Comparison of ENCODE assay signal across 12 cellular contexts in genomic region chr14:42192659-42193425, GRCh38.
DNase-seq lines count a peak whose midpoint lies in the region; ATAC-seq, FAIRE-seq and TF ChIP-seq lines count a peak whose summit lies in the region.
"Had no signal": no experiment of that assay in that cellular context is flagged by ENCODE, and none has a peak within 500 bp of the region (broad histone marks: within the 10 kb centered on the region; RNA-seq: fewer than 3 reads in every experiment).

No MANE protein-coding gene starts in this region.

- POLR2A ChIA-PET in BJ (lab: Charles Lee) = interaction anchor here (0.5 kb wide), 1 partner anchor 73 kb away, joined by 3 read pairs; no protein-coding TSS in a partner anchor
- POLR2A ChIA-PET in naive thymus-derived CD8-positive, alpha-beta T cell (lab: Charles Lee) = no interaction called here

- H3K27me3 ChIP-seq in BJ (ENCODE audit: control insufficient read depth, insufficient read depth, low read length) (no peaks in the 10 kb centered on the region), astrocyte (ENCODE audit: insufficient read depth, low read length) (no peaks in the 10 kb centered on the region), thyroid gland (no peaks in the 10 kb centered on the region)

- H3K79me2 ChIP-seq in astrocyte (ENCODE audit: insufficient read depth, low read length) = no peaks in the 10 kb centered on the region

- H2AFZ ChIP-seq in astrocyte (ENCODE audit: low read depth, low read length) = peak overlapping the region; percentile 44

- ATAC-seq in GM21381 (IDR thresholded peaks at IDR 0.05; ENCODE audit: unreplicated experiment) = no peak
- ATAC-seq in naive thymus-derived CD8-positive, alpha-beta T cell = no peak
- no peak for ATAC-seq in GM18861 (IDR thresholded peaks at IDR 0.05; ENCODE audit: unreplicated experiment)
- ATAC-seq: activated naive CD4-positive, alpha-beta T cell treated with anti-CD3 and anti-CD28 coated beads, Interleukin-2, amount 50 U/mL, for 72 hours had no signal

- CTCF ChIA-PET in BJ (lab: Yijun Ruan, JAX) = no interaction called here

- H3K36me3 ChIP-seq in BJ (ENCODE audit: control insufficient read depth, insufficient read depth, low read length) (no peaks in the 10 kb centered on the region), astrocyte (ENCODE audit: insufficient read depth, low read length) (no peaks in the 10 kb centered on the region), thyroid gland (no peaks in the 10 kb centered on the region)

- FAIRE-seq in astrocyte (lab: Jason Lieb, UNC) = peak; percentile 78

- H3K27ac Mint-ChIP-seq in astrocyte (ENCODE audit: unreplicated experiment) = peak overlapping the region; percentile 88
- H3K27ac Mint-ChIP-seq in naive thymus-derived CD8-positive, alpha-beta T cell = no peak overlapping the region
- H3K27ac Mint-ChIP-seq: activated naive CD4-positive, alpha-beta T cell treated with anti-CD3 and anti-CD28 coated beads, Interleukin-2, amount 50 U/mL, for 72 hours had no signal

- H3K9me3 ChIP-seq in astrocyte (ENCODE audit: insufficient read depth, low read depth, low read length) (no peaks in the 10 kb centered on the region), thyroid gland (no peaks in the 10 kb centered on the region)

- no peak overlapping the region for H3K4me3 ChIP-seq in BJ (ENCODE audit: low read depth, low read length)
- H3K4me3 ChIP-seq in astrocyte (ENCODE audit: insufficient read depth, low read depth, low read length) = peak overlapping the region; percentile 51
- H3K4me3 ChIP-seq in thyroid gland (replicated peaks in 1 of 3) = no peak overlapping the region

- H3K27me3 Mint-ChIP-seq in astrocyte (ENCODE audit: low read depth, unreplicated experiment) = no peaks in the 10 kb centered on the region
- H3K27me3 Mint-ChIP-seq in naive thymus-derived CD8-positive, alpha-beta T cell = no peaks in the 10 kb centered on the region

- peak overlapping the region; percentile 91 for H3K27ac ChIP-seq in astrocyte (ENCODE audit: low read depth, low read length)
- H3K27ac ChIP-seq in thyroid gland = no peak overlapping the region

- TF ChIP-seq POLR2A in thyroid gland (IDR thresholded peaks at IDR 0.05) = no peak

- peak overlapping the region; percentile 88 for H3K4me2 ChIP-seq in astrocyte (ENCODE audit: low read length)

- intact Hi-C loops in thyroid gland (cut with DNase I) = no loop called here

- DNase-seq in BJ (ENCODE audit: low read depth) = peak; percentile 97
- peak; percentile 87 for DNase-seq in M059J (ENCODE audit: low read depth)
- peak; percentile 91 for DNase-seq in astrocyte (ENCODE audit: low read depth)
- peak; percentile 83 for DNase-seq in kidney tubule cell (ENCODE audit: low spot score)
- no peak for DNase-seq in thyroid gland
- no peak for DNase-seq in naive thymus-derived CD8-positive, alpha-beta T cell
- DNase-seq: H9; left cardiac atrium; stimulated activated CD4-positive, alpha-beta T cell treated with anti-CD3 and anti-CD28 coated beads, Interleukin-4, amount 100 ng/mL, for 1 hour had no signal

- no peaks in the 10 kb centered on the region for H4K20me1 ChIP-seq in astrocyte (ENCODE audit: insufficient read depth, low read length)

- no peaks in the 10 kb centered on the region for H3K36me3 Mint-ChIP-seq in astrocyte (ENCODE audit: low read depth, unreplicated experiment)
- H3K36me3 Mint-ChIP-seq in naive thymus-derived CD8-positive, alpha-beta T cell = no peaks in the 10 kb centered on the region
- H3K36me3 Mint-ChIP-seq: activated naive CD4-positive, alpha-beta T cell treated with anti-CD3 and anti-CD28 coated beads, Interleukin-2, amount 50 U/mL, for 72 hours had no signal

- no peak overlapping the region for H3K4me3 Mint-ChIP-seq in astrocyte (ENCODE audit: unreplicated experiment)
- H3K4me3 Mint-ChIP-seq in naive thymus-derived CD8-positive, alpha-beta T cell = no peak overlapping the region
- H3K4me3 Mint-ChIP-seq: H9 had no signal

- H3K4me1 ChIP-seq in astrocyte (ENCODE audit: insufficient read depth, low read length) = peaks cover 14% of the 10 kb centered on the region
- no peaks in the 10 kb centered on the region for H3K4me1 ChIP-seq in thyroid gland

- TF ChIP-seq CTCF in BJ (IDR thresholded peaks at IDR 0.05; ENCODE audit: insufficient read depth, low read depth, low read length) (no peak), astrocyte (IDR thresholded peaks at IDR 0.05; ENCODE audit: insufficient read depth, low read depth, low read length) (no peak), thyroid gland (IDR thresholded peaks at IDR 0.05) (no peak)

- H3K9me3 Mint-ChIP-seq in astrocyte (ENCODE audit: unreplicated experiment) = no peaks in the 10 kb centered on the region
- H3K9me3 Mint-ChIP-seq in naive thymus-derived CD8-positive, alpha-beta T cell = peaks cover 0 to 17% (median 4%) of the 10 kb centered on the region in 9 donors
- H3K9me3 Mint-ChIP-seq: H9 had no signal

- H3K9ac ChIP-seq in astrocyte (ENCODE audit: low read length) = peak overlapping the region; percentile 78

- peaks cover 11% of the 10 kb centered on the region for H3K4me1 Mint-ChIP-seq in astrocyte (ENCODE audit: low read depth, unreplicated experiment)
- no peaks in the 10 kb centered on the region for H3K4me1 Mint-ChIP-seq in naive thymus-derived CD8-positive, alpha-beta T cell

- WGBS in thyroid gland, 2 donors = 42 to 57% methylated on average over 4 of the region's 4 CpGs

Comparison
In these comparisons a context has a peak if more than half of its experiments do, and no peak if none do; other contexts are left out.
1. DNase-seq: peak in BJ (single experiment), M059J (single experiment), astrocyte (single experiment) and kidney tubule cell (single experiment); none in thyroid gland (0 of 2) and naive thymus-derived CD8-positive, alpha-beta T cell (0 of 10).